Comparison of ENCODE assay signal across 27 cellular contexts in the genomic region with DNA sequence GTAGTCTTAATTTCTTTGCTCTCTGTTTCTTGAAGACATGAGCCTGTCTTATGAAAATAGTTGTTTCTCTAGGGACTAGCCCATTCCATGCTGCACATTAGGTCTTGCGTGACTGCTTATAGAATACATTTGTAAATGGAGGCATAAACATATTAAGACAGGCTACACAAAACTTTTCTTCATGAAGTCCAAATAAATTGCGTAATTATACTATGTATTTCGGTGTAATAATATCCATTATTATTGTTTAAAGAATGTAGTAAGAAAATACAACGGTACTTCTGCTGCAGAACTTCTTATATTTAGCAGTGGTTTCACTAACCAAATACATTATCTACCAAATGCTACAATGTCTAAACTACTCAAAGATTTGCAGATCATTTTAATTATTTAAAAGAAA. TPM values are rescaled to one million over a fixed set of nuclear protein-coding genes. Genes with fewer than 3 reads are reported as not detected.
DNase-seq lines count a peak whose midpoint lies in the region; ATAC-seq, FAIRE-seq and TF ChIP-seq lines count a peak whose summit lies in the region.
"Had no signal": no experiment of that assay in that cellular context is flagged by ENCODE, and none has a peak within 500 bp of the region (broad histone marks: within the 10 kb centered on the region; RNA-seq: fewer than 3 reads in every experiment).

No MANE protein-coding gene starts in this region.

- H4K8ac ChIP-seq in H1 (ENCODE audit: extremely low read depth, insufficient read depth, low read length), result no peak overlapping the region

- H3K79me2 ChIP-seq in H1 (ENCODE audit: control insufficient read depth in 1 of 2, insufficient read depth in 2 of 2, low read length in 2 of 2), result no peaks in the 10 kb centered on the region

- no peak overlapping the region for H3K4ac ChIP-seq in H1 (replicated peaks; ENCODE audit: insufficient read length, low read depth, low read length)

- intact Hi-C loops in lower lobe of right lung (cut with DNase I), result no loop called here

- no peak for TF ChIP-seq POLR2A in H1 (IDR thresholded peaks at IDR 0.05; ENCODE audit: control extremely low read depth in 1 of 2, low read depth in 2 of 2, low read length in 2 of 2)

- H3K9ac ChIP-seq in H1 (replicated peaks in 1 of 4; ENCODE audit: extremely low read depth in 1 of 4, low read depth in 3 of 4, low read length in 3 of 4), result no peak overlapping the region
- H3K9ac ChIP-seq: BLaER1 had no signal

- no peak overlapping the region for H2AK5ac ChIP-seq in H1 (ENCODE audit: low read depth, low read length)

- TF ChIP-seq RAD21 in H1 (IDR thresholded peaks at IDR 0.05 in 1 of 2, conservative IDR thresholded peaks at IDR 0.05 in 1 of 2; ENCODE audit: low read depth in 2 of 2, low read length in 2 of 2), result no peak

- FAIRE-seq in H1 (lab: Jason Lieb, UNC), result no peak
- FAIRE-seq: A204.1, GM12878, GM12892, GM18507 had no signal

- no peak overlapping the region for H3K14ac ChIP-seq in H1 (ENCODE audit: insufficient read length)

- H4K91ac ChIP-seq in H1 (replicated peaks; ENCODE audit: insufficient read length, low read length), result no peak overlapping the region

- WGBS in H1 (ENCODE audit: extremely low coverage in 1 of 2, insufficient coverage in 1 of 2, insufficient read length in 1 of 2, insufficient replicate concordance in 2 of 2, low coverage in 1 of 2, low lambda C conversion rate in 2 of 2, missing lambda C conversion rate in 1 of 2), 2 experiments, result 83% methylated on average over 4 of the region's 4 CpGs; no CpG with 5 or more reads in 1 of the 2 experiments

- H3K23me2 ChIP-seq in H1 (ENCODE audit: low read depth, low read length), result no peaks in the 10 kb centered on the region

- no peak overlapping the region for H2BK15ac ChIP-seq in H1 (ENCODE audit: low read length)

- H3K23ac ChIP-seq in H1 (ENCODE audit: insufficient read length), result no peak overlapping the region

- H3K56ac ChIP-seq in H1 (replicated peaks; ENCODE audit: insufficient read length, low read depth, low read length), result no peak overlapping the region

- H3K18ac ChIP-seq in H1 (ENCODE audit: extremely low read depth, low read length), result no peak overlapping the region

- no peaks in the 10 kb centered on the region for H3K4me1 ChIP-seq in H1 (replicated peaks in 1 of 4; ENCODE audit: control insufficient read depth in 3 of 4, insufficient read depth in 4 of 4, low read length in 3 of 4)
- H3K4me1 ChIP-seq in lower lobe of right lung, result no peaks in the 10 kb centered on the region
- H3K4me1 ChIP-seq: BLaER1 had no signal

- H2BK12ac ChIP-seq in H1 (ENCODE audit: low read depth, low read length), result no peak overlapping the region

- H2BK120ac ChIP-seq in H1 (replicated peaks; ENCODE audit: low read depth, low read length), result no peak overlapping the region

- CTCF ChIA-PET in H1 (lab: Charles Lee; ENCODE audit: partially characterized antibody), result interaction anchor here (0.6 kb wide), 1 partner anchor 157 kb away, joined by 3 read pairs; no protein-coding TSS in a partner anchor

- DNase-seq in NCI-H2171 (lab: John Stamatoyannopoulos, UW) (peak; percentile 32), NCI-H69 (lab: John Stamatoyannopoulos, UW) (peak; percentile 45), H1 (ENCODE audit: low read depth in 1 of 2, low spot score in 2 of 2) (no peak), mesenteric fat pad (ENCODE audit: low spot score) (no peak), lower lobe of right lung (no peak)
- DNase-seq: 8988T; ACHN; BE2C; C1 segment of cervical spinal cord; CD4-positive, alpha-beta memory T cell; CD4-positive, CD25-positive, alpha-beta regulatory T cell; CD8-positive, alpha-beta memory T cell; COR-L47; DMS 273 treated with DMSO at 0.1 percent for 48 hours; DMS79; DND-41; EL had no signal

- H3K79me1 ChIP-seq in H1 (ENCODE audit: low read depth, low read length), result no peaks in the 10 kb centered on the region

- no peak overlapping the region for H2AFZ ChIP-seq in H1 (ENCODE audit: low read length)

- H3K36me3 ChIP-seq in H1 (ENCODE audit: control insufficient read depth in 2 of 4, insufficient read depth in 4 of 4, low read length in 3 of 4), result no peaks in the 10 kb centered on the region
- H3K36me3 ChIP-seq in lower lobe of right lung, result no peaks in the 10 kb centered on the region
- H3K36me3 ChIP-seq: BE2C, BLaER1 had no signal

- ATAC-seq in GM21526 (IDR thresholded peaks at IDR 0.05; ENCODE audit: low FRiP score, unreplicated experiment) (no peak), lower lobe of right lung (no peak)
- ATAC-seq: GM12878 had no signal

- TF ChIP-seq EP300 in H1 (IDR thresholded peaks at IDR 0.05; ENCODE audit: borderline replicate concordance in 1 of 2, low read depth in 2 of 2, low read length in 2 of 2), result no peak

- no peak for TF ChIP-seq CTCF in H1 (IDR thresholded peaks at IDR 0.05; ENCODE audit: control extremely low read depth in 1 of 3, insufficient read depth in 1 of 3, low read depth in 1 of 3, low read length in 3 of 3)
- TF ChIP-seq CTCF in lower lobe of right lung (IDR thresholded peaks at IDR 0.05), result no peak

- H3K9me3 ChIP-seq in H1 (ENCODE audit: insufficient read depth in 2 of 2, low read depth in 1 of 2, low read length in 1 of 2) (no peaks in the 10 kb centered on the region), lower lobe of right lung (no peaks in the 10 kb centered on the region)
- H3K9me3 ChIP-seq: BE2C, BLaER1 had no signal

- no peak overlapping the region for H3K4me2 ChIP-seq in H1 (ENCODE audit: insufficient read depth in 1 of 2, low read depth in 2 of 2, low read length in 2 of 2)
- H3K4me2 ChIP-seq: BLaER1 had no signal

- no peak overlapping the region for H2BK20ac ChIP-seq in H1 (ENCODE audit: low read length)

- H2BK5ac ChIP-seq in H1 (ENCODE audit: low read depth, low read length), result no peak overlapping the region

- H4K5ac ChIP-seq in H1 (ENCODE audit: insufficient read length, low read depth, low read length), result no peak overlapping the region

- H3K27me3 ChIP-seq in H1 (replicated peaks in 1 of 4; ENCODE audit: control insufficient read depth in 3 of 4, extremely low read depth in 1 of 4, insufficient read depth in 3 of 4, low read length in 3 of 4) (no peaks in the 10 kb centered on the region), lower lobe of right lung (ENCODE audit: low read depth) (no peaks in the 10 kb centered on the region)
- H3K27me3 ChIP-seq: BE2C, BLaER1 had no signal

- H4K20me1 ChIP-seq in H1 (replicated peaks in 1 of 2; ENCODE audit: control insufficient read depth in 1 of 2, insufficient read depth in 2 of 2, low read length in 2 of 2), result no peaks in the 10 kb centered on the region
- H4K20me1 ChIP-seq: BLaER1 had no signal

- H3K4me3 ChIP-seq in H1 (ENCODE audit: extremely low read depth in 1 of 4, insufficient read depth in 2 of 4, low read depth in 3 of 4, low read length in 4 of 4) (no peak overlapping the region), lower lobe of right lung (no peak overlapping the region)
- H3K4me3 ChIP-seq: BLaER1, GM12878 had no signal

- POLR2A ChIA-PET in H1 (lab: Charles Lee; ENCODE audit: partially characterized antibody), result no interaction called here

- H3K27ac ChIP-seq in H1 (ENCODE audit: low read depth, low read length) (no peak overlapping the region), lower lobe of right lung (no peak overlapping the region)
- H3K27ac ChIP-seq: BLaER1 had no signal

TF ChIP-seq in H1, 55 proteins besides CTCF, POLR2A, EP300 and RAD21:
- TF ChIP-seq CEBPB (IDR thresholded peaks at IDR 0.05; ENCODE audit: low read depth, low read length) (peak; percentile 13; the same call in 1 of the 2 replicates), JUND (IDR thresholded peaks at IDR 0.05; ENCODE audit: low read length) (no peak)
TF ChIP-seq in H1: peak in this region for 1.

RNA-seq across cellular contexts. Expression of a gene that starts 8.5 kb away (rescaled TPM):
- total RNA-seq in H1 (2021; fragmentation: NEBNext Ultra II Directional; extraction: Animal tissue kit (Norgen Biotek cat#: 25700)), result not detected in 2 replicates
- polyA plus RNA-seq in H1 (2011; rRNA removed), result not detected in 2 replicates
- polyA plus RNA-seq in H1 (2011; cell fraction: cytosol; rRNA removed), result not detected
- not detected for polyA plus RNA-seq in H1 (2011; cell fraction: nucleus; rRNA removed)
- polyA plus RNA-seq in H1 (2012, experiment 1 of 2), result not detected in 4 replicates
- not detected for polyA plus RNA-seq in H1 (2012, experiment 2 of 2)
- not detected for polyA plus RNA-seq in H1 (2013, experiment 1 of 2)
- polyA plus RNA-seq in H1 (2013, experiment 2 of 2), result not detected
- not detected in 2 replicates for polyA minus RNA-seq in H1 (2011; rRNA and poly(A)+ RNA removed)
- polyA minus RNA-seq in H1 (2011; cell fraction: cytosol; rRNA and poly(A)+ RNA removed), result not detected
- not detected for polyA minus RNA-seq in H1 (2011; cell fraction: nucleus; rRNA and poly(A)+ RNA removed)
- total RNA-seq in mesenteric fat pad (not detected), lower lobe of right lung (not detected)
- total RNA-seq: A673; CD4-positive, alpha-beta memory T cell; CD4-positive, CD25-positive, alpha-beta regulatory T cell; CD8-positive, alpha-beta memory T cell; G401; GM12878 had no signal
- polyA plus RNA-seq: AG04450; CD14-positive monocyte; CD4-positive, alpha-beta memory T cell; CD4-positive, CD25-positive, alpha-beta regulatory T cell; CD8-positive, alpha-beta memory T cell had no signal

Comparison
In these comparisons a context has a peak if more than half of its experiments do, and no peak if none do; other contexts are left out.
1. DNase-seq: peak in NCI-H2171 (single experiment) and NCI-H69 (single experiment); none in H1 (0 of 2), mesenteric fat pad (single experiment) and lower lobe of right lung (single experiment).